ENCODE assay signal across 8 cellular contexts in genomic region chr6:87722831-87723726, GRCh38. TPM values are rescaled to one million over a fixed set of nuclear protein-coding genes. Genes with fewer than 3 reads are reported as not detected.
DNase-seq lines count a peak whose midpoint lies in the region; ATAC-seq, FAIRE-seq and TF ChIP-seq lines count a peak whose summit lies in the region.

No MANE protein-coding gene starts in this region.

- H3K27ac Mint-ChIP-seq in endothelial cell (ENCODE audit: unreplicated experiment), result no peak overlapping the region

- H3K9me3 Mint-ChIP-seq in endothelial cell (ENCODE audit: unreplicated experiment), result no peaks in the 10 kb centered on the region

- H3K4me2 ChIP-seq in GM12878 (ENCODE audit: control insufficient read depth, insufficient read depth), result peak overlapping the region; percentile 41; the same call in 1 of the 2 replicates

- DNase-seq in C1 segment of cervical spinal cord (lab: John Stamatoyannopoulos, UW) (peak in 12 of 14 donors; percentile 18 to 84 (median 70)), NCI-H2196 treated with DMSO at 0.1 percent for 48 hours (lab: John Stamatoyannopoulos, UW; ENCODE audit: unreplicated experiment) (peak; percentile 70), GM12878 (ENCODE audit: low read depth, low spot score) (peak; percentile 77), iPS DF 4.7 (ENCODE audit: extremely low read depth, low spot score) (peak; percentile 38), smooth muscle cell of the brain vasculature (ENCODE audit: low read depth, low spot score) (peak; percentile 89), endothelial cell (ENCODE audit: low spot score) (no peak), suprapubic skin (ENCODE audit: low spot score in 2 of 2) (no peak)

- H3K36me3 ChIP-seq in GM12878 (ENCODE audit: control insufficient read depth in 2 of 2, insufficient read depth in 2 of 2, low read length in 1 of 2) (no peaks in the 10 kb centered on the region), suprapubic skin (no peaks in the 10 kb centered on the region)

- H4K20me1 ChIP-seq in GM12878 (ENCODE audit: control insufficient read depth, insufficient read depth), result no peaks in the 10 kb centered on the region

- TF ChIP-seq EP300 in GM12878 (IDR thresholded peaks at IDR 0.05; ENCODE audit: borderline replicate concordance in 1 of 2, control insufficient read depth in 1 of 2, low read depth in 2 of 2, low read length in 2 of 2), result peak; percentile 26 to 49; a peak in 2 of 4 replicates
- no peak for TF ChIP-seq EP300 in suprapubic skin (IDR thresholded peaks at IDR 0.05)

- no TSS peak for BruUV-seq in GM12878 (replicated peaks; lab: Mats Ljungman, UMichigan)

- ATAC-seq in GM21737 (IDR thresholded peaks at IDR 0.05; ENCODE audit: unreplicated experiment) (peak; percentile 37), GM12878 (peak; percentile 77)

- no peaks in the 10 kb centered on the region for H3K27me3 Mint-ChIP-seq in endothelial cell (ENCODE audit: unreplicated experiment)

- CTCF ChIA-PET in GM12878 (lab: Yijun Ruan, JAX), result interaction anchor here (0.6 to 2.1 kb wide), 8 partner anchors 9 to 99 kb away, joined by 3 to 10 read pairs (median 4); partner anchors contain the start of gene AKIRIN2

- H3K36me3 Mint-ChIP-seq in endothelial cell (ENCODE audit: low read depth, unreplicated experiment), result no peaks in the 10 kb centered on the region

- WGBS in GM12878 (ENCODE audit: insufficient coverage, insufficient replicate concordance, low lambda C conversion rate, missing lambda C conversion rate), result 39% methylated on average over 8 of the region's 8 CpGs
- whole genome bisulfite sequencing in suprapubic skin, result 41% methylated on average over 8 of the region's 8 CpGs

- SMC1A ChIA-PET in GM12878 (lab: Charles Lee; ENCODE audit: uncharacterized antibody, unreplicated experiment), result interaction anchor here (0.7 to 4.2 kb wide), 24 partner anchors 10 to 764 kb away, joined by 3 to 36 read pairs (median 6); partner anchors contain the start of gene AKIRIN2

- no peaks in the 10 kb centered on the region for H3K27me3 ChIP-seq in GM12878 (replicated peaks in 1 of 2; ENCODE audit: control insufficient read depth in 2 of 2, insufficient read depth in 2 of 2, low read length in 1 of 2)
- no peaks in the 10 kb centered on the region for H3K27me3 ChIP-seq in suprapubic skin

- peaks cover 6% of the 10 kb centered on the region for H3K4me1 Mint-ChIP-seq in endothelial cell (ENCODE audit: unreplicated experiment)

- no peak for TF ChIP-seq CTCF in GM12878 (IDR thresholded peaks at IDR 0.05 in 2 of 3, conservative IDR thresholded peaks at IDR 0.05 in 1 of 3; ENCODE audit: control insufficient read depth in 2 of 3, extremely low read depth in 1 of 3, insufficient read depth in 1 of 3, low read depth in 3 of 3, low read length in 3 of 3)
- TF ChIP-seq CTCF in endothelial cell (IDR thresholded peaks at IDR 0.05; ENCODE audit: unreplicated experiment), result no peak
- no peak for TF ChIP-seq CTCF in suprapubic skin (IDR thresholded peaks at IDR 0.05)

- peak; percentile 82 for FAIRE-seq in GM12878 (lab: Jason Lieb, UNC)

- TF ChIP-seq POLR2A in GM12878 (IDR thresholded peaks at IDR 0.05; ENCODE audit: low read depth, low read length) (no peak), suprapubic skin (IDR thresholded peaks at IDR 0.05) (no peak)

- no peaks in the 10 kb centered on the region for H3K79me2 ChIP-seq in GM12878 (ENCODE audit: control insufficient read depth, insufficient read depth, low read length)

- H3K9ac ChIP-seq in GM12878 (ENCODE audit: control insufficient read depth, insufficient read depth, low read length), result peak overlapping the region; percentile 10; the same call in 1 of the 2 replicates

- peak overlapping the region; percentile 23; the same call in 1 of the 2 replicates for H3K4me3 ChIP-seq in GM12878
- H3K4me3 ChIP-seq in suprapubic skin, result no peak overlapping the region

- POLR2A ChIA-PET in GM12878 (lab: Charles Lee), result interaction anchor here (0.5 to 2.1 kb wide), 18 partner anchors 9 to 198 kb away, joined by 3 to 15 read pairs (median 4); partner anchors contain the start of gene AKIRIN2

- intact Hi-C loops in GM12878 (cut with micrococcal nuclease; ENCODE audit: unreplicated experiment), result loop anchor here (1.0 kb wide), 1 partner anchor 18 kb away; no protein-coding TSS in a partner anchor

- peak overlapping the region; percentile 42 for H2AFZ ChIP-seq in GM12878 (ENCODE audit: control insufficient read depth, low read depth, low read length)

- peaks cover 38% of the 10 kb centered on the region for H3K4me1 ChIP-seq in GM12878 (ENCODE audit: control insufficient read depth, insufficient read depth, low read length)
- peaks cover 24% of the 10 kb centered on the region for H3K4me1 ChIP-seq in suprapubic skin

- H3K4me3 Mint-ChIP-seq in endothelial cell (ENCODE audit: unreplicated experiment), result no peak overlapping the region

- no peaks in the 10 kb centered on the region for H3K9me3 ChIP-seq in GM12878 (replicated peaks; ENCODE audit: control insufficient read depth, insufficient read depth, low read length)
- no peaks in the 10 kb centered on the region for H3K9me3 ChIP-seq in suprapubic skin

- in situ Hi-C loops in GM12878 (cut with MboI), result no loop called here

- peak overlapping the region; percentile 92 for H3K27ac ChIP-seq in GM12878 (ENCODE audit: control insufficient read depth, insufficient read depth)
- H3K27ac ChIP-seq in suprapubic skin, result no peak overlapping the region

- no peak for TF ChIP-seq RAD21 in GM12878 (IDR thresholded peaks at IDR 0.05; ENCODE audit: insufficient read depth, low read depth, low read length)

- RAD21 ChIA-PET in GM12878 (lab: Charles Lee; ENCODE audit: unreplicated experiment), result interaction anchor here (0.5 to 2.1 kb wide), 13 partner anchors 9 to 83 kb away, joined by 3 to 15 read pairs (median 5); partner anchors contain the start of gene AKIRIN2

TF ChIP-seq in GM12878, 131 proteins besides CTCF, POLR2A, EP300 and RAD21 (continues in another document):
- TF ChIP-seq SIX5 (IDR thresholded peaks at IDR 0.05; ENCODE audit: low read depth, low read length, severe bottlenecking) (no peak), CREB1 (IDR thresholded peaks at IDR 0.05; ENCODE audit: low read depth) (0 out of 2 replicates have a peak, but pooled peaks have one; percentile 27), MAX (IDR thresholded peaks at IDR 0.05; ENCODE audit: low read depth, low read length) (no peak), SUPT20H (IDR thresholded peaks at IDR 0.05; ENCODE audit: borderline replicate concordance, control insufficient read depth, low read depth, low read length) (no peak), KDM1A (IDR thresholded peaks at IDR 0.05; ENCODE audit: borderline replicate concordance) (no peak), IRF4 (IDR thresholded peaks at IDR 0.05; ENCODE audit: low read depth, low read length) (peak; percentile 86; the same call in 1 of the 2 replicates), ZNF384 (IDR thresholded peaks at IDR 0.05; ENCODE audit: borderline replicate concordance, low read depth, low read length) (no peak), RFX5 (IDR thresholded peaks at IDR 0.05; ENCODE audit: low read depth, low read length) (no peak), SIN3A (IDR thresholded peaks at IDR 0.05; ENCODE audit: low read depth, low read length) (no peak), SREBF2 (IDR thresholded peaks at IDR 0.05; ENCODE audit: low read length) (no peak), SKIL (IDR thresholded peaks at IDR 0.05; ENCODE audit: low read depth, poor library complexity, severe bottlenecking) (peak; percentile 64)

RNA-seq across cellular contexts. Expression of gene AKIRIN2, which starts 21.0 kb away (rescaled TPM):
- total RNA-seq in GM12878 (2013; cell fraction: nucleolus; rRNA removed), result 105 and 137 TPM in 2 replicates
- 28.4 and 32.9 TPM in 2 replicates for total RNA-seq in GM12878 (2014; rRNA removed)
- 21.9 and 23.7 TPM in 2 replicates for total RNA-seq in GM12878 (2014; rRNA removed; fragmentation: Illumina TruSeq; extraction: Trizol)
- 71.6 and 74.4 TPM in 2 replicates for total RNA-seq in GM12878 (2021)
- polyA plus RNA-seq in GM12878 (2011; ENCODE audit: low read depth), result 30.6 TPM
- 40.1 and 62.9 TPM in 2 replicates for polyA plus RNA-seq in GM12878 (2011; rRNA removed)
- polyA plus RNA-seq in GM12878 (2011; cell fraction: cytosol; rRNA removed), result 20.0 and 28.1 TPM in 2 replicates
- 50.6 and 56.0 TPM in 2 replicates for polyA plus RNA-seq in GM12878 (2011; cell fraction: nucleus; rRNA removed)
- polyA plus RNA-seq in GM12878 (2012), result 64.1 and 73.9 TPM in 2 replicates
- polyA plus RNA-seq in GM12878 (2014; fragmentation: Illumina TruSeq; extraction: Trizol), result 39.3 and 46.5 TPM in 2 replicates
- polyA plus RNA-seq in GM12878 (2014; fragmentation: Nextera tagmentation; extraction: Ambion mirVana), result 10 to 100 TPM; 12.7 to 16.8 TPM
- polyA plus RNA-seq in GM12878 (2014; rRNA removed), result 45.0 and 49.0 TPM in 2 replicates
- polyA plus RNA-seq in GM12878 (2016; fragmentation: Nextera tagmentation; extraction: Ambion mirVana), result 10 to 100 TPM; 79.2 to 82.2 TPM
- polyA minus RNA-seq in GM12878 (2011; rRNA and poly(A)+ RNA removed), result 8.4 and 14.7 TPM in 2 replicates
- polyA minus RNA-seq in GM12878 (2011; cell fraction: cytosol; rRNA and poly(A)+ RNA removed), result 18.0 and 18.7 TPM in 2 replicates
- polyA minus RNA-seq in GM12878 (2011; cell fraction: nucleus; rRNA and poly(A)+ RNA removed), result 43.9 and 77.4 TPM in 2 replicates
- 59.3 TPM for total RNA-seq in endothelial cell (ENCODE audit: unreplicated experiment)
- 10 to 100 TPM; 15.3 to 35.4 (median 29.2) TPM for total RNA-seq in suprapubic skin

Comparison
In these comparisons a context has a peak if more than half of its experiments do, and no peak if none do; other contexts are left out.
1. DNase-seq: peak in C1 segment of cervical spinal cord (12 of 14), NCI-H2196 treated with DMSO at 0.1 percent for 48 hours (single experiment), GM12878 (single experiment), iPS DF 4.7 (single experiment) and smooth muscle cell of the brain vasculature (single experiment); none in endothelial cell (single experiment) and suprapubic skin (0 of 2).